1 cellular context compared by ENCODE assay signal in the genomic region with DNA sequence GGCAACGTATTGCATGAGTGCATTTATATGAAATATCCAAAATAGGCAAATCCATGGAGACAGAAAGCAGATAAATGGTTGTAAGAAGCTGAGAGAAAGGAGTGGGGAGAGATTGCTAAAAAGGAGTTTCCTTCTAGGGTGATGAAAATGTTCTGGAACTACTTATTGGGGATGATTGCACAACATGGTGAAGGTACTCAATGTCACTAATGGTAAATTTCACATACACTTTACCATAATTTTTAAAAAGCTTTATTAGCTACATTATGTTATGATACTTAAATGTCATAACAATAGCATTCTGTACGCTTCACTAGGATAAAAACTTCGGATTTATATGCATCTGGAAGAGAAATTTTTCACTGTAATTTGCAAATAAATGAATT.
A peak's percentile ranks its signal among the peaks of the same experiment; 100 is the strongest.
TF ChIP-seq lines count a peak whose summit lies in the region.

No MANE protein-coding gene starts in this region.

TF ChIP-seq in K562, 482 proteins besides CTCF, POLR2A, EP300 and RAD21:
- TF ChIP-seq, protein P1, sequence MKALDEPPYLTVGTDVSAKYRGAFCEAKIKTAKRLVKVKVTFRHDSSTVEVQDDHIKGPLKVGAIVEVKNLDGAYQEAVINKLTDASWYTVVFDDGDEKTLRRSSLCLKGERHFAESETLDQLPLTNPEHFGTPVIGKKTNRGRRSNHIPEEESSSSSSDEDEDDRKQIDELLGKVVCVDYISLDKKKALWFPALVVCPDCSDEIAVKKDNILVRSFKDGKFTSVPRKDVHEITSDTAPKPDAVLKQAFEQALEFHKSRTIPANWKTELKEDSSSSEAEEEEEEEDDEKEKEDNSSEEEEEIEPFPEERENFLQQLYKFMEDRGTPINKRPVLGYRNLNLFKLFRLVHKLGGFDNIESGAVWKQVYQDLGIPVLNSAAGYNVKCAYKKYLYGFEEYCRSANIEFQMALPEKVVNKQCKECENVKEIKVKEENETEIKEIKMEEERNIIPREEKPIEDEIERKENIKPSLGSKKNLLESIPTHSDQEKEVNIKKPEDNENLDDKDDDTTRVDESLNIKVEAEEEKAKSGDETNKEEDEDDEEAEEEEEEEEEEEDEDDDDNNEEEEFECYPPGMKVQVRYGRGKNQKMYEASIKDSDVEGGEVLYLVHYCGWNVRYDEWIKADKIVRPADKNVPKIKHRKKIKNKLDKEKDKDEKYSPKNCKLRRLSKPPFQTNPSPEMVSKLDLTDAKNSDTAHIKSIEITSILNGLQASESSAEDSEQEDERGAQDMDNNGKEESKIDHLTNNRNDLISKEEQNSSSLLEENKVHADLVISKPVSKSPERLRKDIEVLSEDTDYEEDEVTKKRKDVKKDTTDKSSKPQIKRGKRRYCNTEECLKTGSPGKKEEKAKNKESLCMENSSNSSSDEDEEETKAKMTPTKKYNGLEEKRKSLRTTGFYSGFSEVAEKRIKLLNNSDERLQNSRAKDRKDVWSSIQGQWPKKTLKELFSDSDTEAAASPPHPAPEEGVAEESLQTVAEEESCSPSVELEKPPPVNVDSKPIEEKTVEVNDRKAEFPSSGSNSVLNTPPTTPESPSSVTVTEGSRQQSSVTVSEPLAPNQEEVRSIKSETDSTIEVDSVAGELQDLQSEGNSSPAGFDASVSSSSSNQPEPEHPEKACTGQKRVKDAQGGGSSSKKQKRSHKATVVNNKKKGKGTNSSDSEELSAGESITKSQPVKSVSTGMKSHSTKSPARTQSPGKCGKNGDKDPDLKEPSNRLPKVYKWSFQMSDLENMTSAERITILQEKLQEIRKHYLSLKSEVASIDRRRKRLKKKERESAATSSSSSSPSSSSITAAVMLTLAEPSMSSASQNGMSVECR (CRISPR knock-in tag; IDR thresholded peaks at IDR 0.05): no peak
- TF ChIP-seq, protein P2, sequence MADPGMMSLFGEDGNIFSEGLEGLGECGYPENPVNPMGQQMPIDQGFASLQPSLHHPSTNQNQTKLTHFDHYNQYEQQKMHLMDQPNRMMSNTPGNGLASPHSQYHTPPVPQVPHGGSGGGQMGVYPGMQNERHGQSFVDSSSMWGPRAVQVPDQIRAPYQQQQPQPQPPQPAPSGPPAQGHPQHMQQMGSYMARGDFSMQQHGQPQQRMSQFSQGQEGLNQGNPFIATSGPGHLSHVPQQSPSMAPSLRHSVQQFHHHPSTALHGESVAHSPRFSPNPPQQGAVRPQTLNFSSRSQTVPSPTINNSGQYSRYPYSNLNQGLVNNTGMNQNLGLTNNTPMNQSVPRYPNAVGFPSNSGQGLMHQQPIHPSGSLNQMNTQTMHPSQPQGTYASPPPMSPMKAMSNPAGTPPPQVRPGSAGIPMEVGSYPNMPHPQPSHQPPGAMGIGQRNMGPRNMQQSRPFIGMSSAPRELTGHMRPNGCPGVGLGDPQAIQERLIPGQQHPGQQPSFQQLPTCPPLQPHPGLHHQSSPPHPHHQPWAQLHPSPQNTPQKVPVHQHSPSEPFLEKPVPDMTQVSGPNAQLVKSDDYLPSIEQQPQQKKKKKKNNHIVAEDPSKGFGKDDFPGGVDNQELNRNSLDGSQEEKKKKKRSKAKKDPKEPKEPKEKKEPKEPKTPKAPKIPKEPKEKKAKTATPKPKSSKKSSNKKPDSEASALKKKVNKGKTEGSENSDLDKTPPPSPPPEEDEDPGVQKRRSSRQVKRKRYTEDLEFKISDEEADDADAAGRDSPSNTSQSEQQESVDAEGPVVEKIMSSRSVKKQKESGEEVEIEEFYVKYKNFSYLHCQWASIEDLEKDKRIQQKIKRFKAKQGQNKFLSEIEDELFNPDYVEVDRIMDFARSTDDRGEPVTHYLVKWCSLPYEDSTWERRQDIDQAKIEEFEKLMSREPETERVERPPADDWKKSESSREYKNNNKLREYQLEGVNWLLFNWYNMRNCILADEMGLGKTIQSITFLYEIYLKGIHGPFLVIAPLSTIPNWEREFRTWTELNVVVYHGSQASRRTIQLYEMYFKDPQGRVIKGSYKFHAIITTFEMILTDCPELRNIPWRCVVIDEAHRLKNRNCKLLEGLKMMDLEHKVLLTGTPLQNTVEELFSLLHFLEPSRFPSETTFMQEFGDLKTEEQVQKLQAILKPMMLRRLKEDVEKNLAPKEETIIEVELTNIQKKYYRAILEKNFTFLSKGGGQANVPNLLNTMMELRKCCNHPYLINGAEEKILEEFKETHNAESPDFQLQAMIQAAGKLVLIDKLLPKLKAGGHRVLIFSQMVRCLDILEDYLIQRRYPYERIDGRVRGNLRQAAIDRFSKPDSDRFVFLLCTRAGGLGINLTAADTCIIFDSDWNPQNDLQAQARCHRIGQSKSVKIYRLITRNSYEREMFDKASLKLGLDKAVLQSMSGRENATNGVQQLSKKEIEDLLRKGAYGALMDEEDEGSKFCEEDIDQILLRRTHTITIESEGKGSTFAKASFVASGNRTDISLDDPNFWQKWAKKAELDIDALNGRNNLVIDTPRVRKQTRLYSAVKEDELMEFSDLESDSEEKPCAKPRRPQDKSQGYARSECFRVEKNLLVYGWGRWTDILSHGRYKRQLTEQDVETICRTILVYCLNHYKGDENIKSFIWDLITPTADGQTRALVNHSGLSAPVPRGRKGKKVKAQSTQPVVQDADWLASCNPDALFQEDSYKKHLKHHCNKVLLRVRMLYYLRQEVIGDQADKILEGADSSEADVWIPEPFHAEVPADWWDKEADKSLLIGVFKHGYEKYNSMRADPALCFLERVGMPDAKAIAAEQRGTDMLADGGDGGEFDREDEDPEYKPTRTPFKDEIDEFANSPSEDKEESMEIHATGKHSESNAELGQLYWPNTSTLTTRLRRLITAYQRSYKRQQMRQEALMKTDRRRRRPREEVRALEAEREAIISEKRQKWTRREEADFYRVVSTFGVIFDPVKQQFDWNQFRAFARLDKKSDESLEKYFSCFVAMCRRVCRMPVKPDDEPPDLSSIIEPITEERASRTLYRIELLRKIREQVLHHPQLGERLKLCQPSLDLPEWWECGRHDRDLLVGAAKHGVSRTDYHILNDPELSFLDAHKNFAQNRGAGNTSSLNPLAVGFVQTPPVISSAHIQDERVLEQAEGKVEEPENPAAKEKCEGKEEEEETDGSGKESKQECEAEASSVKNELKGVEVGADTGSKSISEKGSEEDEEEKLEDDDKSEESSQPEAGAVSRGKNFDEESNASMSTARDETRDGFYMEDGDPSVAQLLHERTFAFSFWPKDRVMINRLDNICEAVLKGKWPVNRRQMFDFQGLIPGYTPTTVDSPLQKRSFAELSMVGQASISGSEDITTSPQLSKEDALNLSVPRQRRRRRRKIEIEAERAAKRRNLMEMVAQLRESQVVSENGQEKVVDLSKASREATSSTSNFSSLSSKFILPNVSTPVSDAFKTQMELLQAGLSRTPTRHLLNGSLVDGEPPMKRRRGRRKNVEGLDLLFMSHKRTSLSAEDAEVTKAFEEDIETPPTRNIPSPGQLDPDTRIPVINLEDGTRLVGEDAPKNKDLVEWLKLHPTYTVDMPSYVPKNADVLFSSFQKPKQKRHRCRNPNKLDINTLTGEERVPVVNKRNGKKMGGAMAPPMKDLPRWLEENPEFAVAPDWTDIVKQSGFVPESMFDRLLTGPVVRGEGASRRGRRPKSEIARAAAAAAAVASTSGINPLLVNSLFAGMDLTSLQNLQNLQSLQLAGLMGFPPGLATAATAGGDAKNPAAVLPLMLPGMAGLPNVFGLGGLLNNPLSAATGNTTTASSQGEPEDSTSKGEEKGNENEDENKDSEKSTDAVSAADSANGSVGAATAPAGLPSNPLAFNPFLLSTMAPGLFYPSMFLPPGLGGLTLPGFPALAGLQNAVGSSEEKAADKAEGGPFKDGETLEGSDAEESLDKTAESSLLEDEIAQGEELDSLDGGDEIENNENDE (IDR thresholded peaks at IDR 0.05; ENCODE audit: low read depth, low read length): no peak
- TF ChIP-seq CEBPB (tag; IDR thresholded peaks at IDR 0.05) (peak; percentile 76), CEBPG (CRISPR knock-in tag; IDR thresholded peaks at IDR 0.05) (no peak), CEBPG (tag; conservative IDR thresholded peaks at IDR 0.05 in 1 of 2, IDR thresholded peaks at IDR 0.05 in 1 of 2) (peak; percentile 62 to 68), ZNF589 (CRISPR knock-in tag; IDR thresholded peaks at IDR 0.05; ENCODE audit: low read depth) (no peak)
TF ChIP-seq in K562: peak in this region for 2.
